Comparison of ENCODE assay signal across 11 cellular contexts in genomic region chr15:89998923-89999675, GRCh38. TPM values are rescaled to one million over a fixed set of nuclear protein-coding genes. Genes with fewer than 3 reads are reported as not detected.
DNase-seq lines count a peak whose midpoint lies in the region; ATAC-seq, FAIRE-seq and TF ChIP-seq lines count a peak whose summit lies in the region.
"Had no signal": no experiment of that assay in that cellular context is flagged by ENCODE, and none has a peak within 500 bp of the region (broad histone marks: within the 10 kb centered on the region; RNA-seq: fewer than 3 reads in every experiment).

No MANE protein-coding gene starts in this region.

- H2AFZ ChIP-seq in endothelial cell of umbilical vein (ENCODE audit: low read depth, low read length) (no peak overlapping the region), osteoblast (ENCODE audit: low read length) (no peak overlapping the region)

- no peak for TF ChIP-seq CTCF in Panc1 (IDR thresholded peaks at IDR 0.05)
- no peak for TF ChIP-seq CTCF in endothelial cell of umbilical vein (IDR thresholded peaks at IDR 0.05; ENCODE audit: extremely low read depth in 1 of 2, insufficient read depth in 1 of 2, low read depth in 1 of 2, low read length in 2 of 2)
- no peak for TF ChIP-seq CTCF in osteoblast (IDR thresholded peaks at IDR 0.05; ENCODE audit: extremely low read depth, low read depth, low read length)

- no peaks in the 10 kb centered on the region for H3K9me3 ChIP-seq in Panc1 (ENCODE audit: control insufficient read depth, insufficient read depth, low read depth, low read length)
- no peaks in the 10 kb centered on the region for H3K9me3 ChIP-seq in endothelial cell of umbilical vein (replicated peaks; ENCODE audit: control insufficient read depth, insufficient read depth, low read length)
- no peaks in the 10 kb centered on the region for H3K9me3 ChIP-seq in osteoblast (ENCODE audit: low read depth, low read length)
- H3K9me3 ChIP-seq: MG63 had no signal

- peak overlapping the region; percentile 97 for H3K4me2 ChIP-seq in endothelial cell of umbilical vein (ENCODE audit: insufficient read depth, low read length)
- H3K4me2 ChIP-seq in osteoblast (ENCODE audit: insufficient read depth, low read length): peak overlapping the region; percentile 95

- no TSS peak for BruUV-seq in Panc1 (replicated peaks; lab: Mats Ljungman, UMichigan)
- no TSS peak for BruUV-seq in endothelial cell of umbilical vein (replicated peaks; lab: Mats Ljungman, UMichigan)

- ATAC-seq in Panc1 (no peak), HG03457 (IDR thresholded peaks at IDR 0.05; ENCODE audit: unreplicated experiment) (no peak)

- POLR2A ChIA-PET in Panc1 (lab: Charles Lee): no interaction called here
- POLR2A ChIA-PET in endothelial cell of umbilical vein (lab: Charles Lee): no interaction called here

- no peaks in the 10 kb centered on the region for H3K27me3 ChIP-seq in Panc1 (ENCODE audit: control insufficient read depth, insufficient read depth, low read length)
- H3K27me3 ChIP-seq in endothelial cell of umbilical vein (ENCODE audit: control insufficient read depth in 2 of 2, insufficient read depth in 2 of 2, low read length in 2 of 2): no peaks in the 10 kb centered on the region
- peaks cover 4% of the 10 kb centered on the region for H3K27me3 ChIP-seq in osteoblast (ENCODE audit: insufficient read depth, low read length)

- DNase-seq in NCI-H510A treated with DMSO at 0.1 percent for 48 hours (lab: John Stamatoyannopoulos, UW) (peak; percentile 47), NCI-H510A (lab: John Stamatoyannopoulos, UW) (no peak), Panc1 (ENCODE audit: low read depth, low spot score) (no peak), endothelial cell of umbilical vein (ENCODE audit: low read depth, low spot score) (no peak), osteoblast (ENCODE audit: insufficient read length, low spot score, missing footprints) (no peak), DMS153 (lab: John Stamatoyannopoulos, UW) (no peak), SHP77 (lab: John Stamatoyannopoulos, UW) (no peak)
- DNase-seq: activated CD4-positive, alpha-beta T cell treated with anti-CD3 and anti-CD28 coated beads, Interleukin-2, amount 50 U/mL, for 1 hour; OCI-M1 had no signal

- no peaks in the 10 kb centered on the region for H3K36me3 ChIP-seq in Panc1 (ENCODE audit: control insufficient read depth, insufficient read depth, low read length)
- H3K36me3 ChIP-seq in endothelial cell of umbilical vein (ENCODE audit: control insufficient read depth in 2 of 2, extremely low read depth in 1 of 2, insufficient read depth in 2 of 2, low read length in 2 of 2): no peaks in the 10 kb centered on the region
- no peaks in the 10 kb centered on the region for H3K36me3 ChIP-seq in osteoblast (ENCODE audit: insufficient read depth, low read length)

- H3K27ac ChIP-seq in Panc1 (ENCODE audit: low read length) (peak overlapping the region; percentile 2; the same call in 1 of the 2 replicates), endothelial cell of umbilical vein (ENCODE audit: insufficient read depth, low read depth, low read length) (no peak overlapping the region), osteoblast (ENCODE audit: low read depth, low read length) (no peak overlapping the region)

- no peaks in the 10 kb centered on the region for H4K20me1 ChIP-seq in endothelial cell of umbilical vein (replicated peaks; ENCODE audit: control insufficient read depth, extremely low read depth, insufficient read depth, low read length)
- no peaks in the 10 kb centered on the region for H4K20me1 ChIP-seq in osteoblast (ENCODE audit: insufficient read depth, low read length)

- no peak for TF ChIP-seq POLR2A in endothelial cell of umbilical vein (IDR thresholded peaks at IDR 0.05; ENCODE audit: low read depth, low read length)

- CTCF ChIA-PET in Panc1 (lab: Charles Lee): interaction anchor here (0.6 kb wide), 1 partner anchor 76 kb away, joined by 5 read pairs; no protein-coding TSS in a partner anchor
- CTCF ChIA-PET in endothelial cell of umbilical vein (lab: Charles Lee): interaction anchor here (0.9 to 2.4 kb wide), 9 partner anchors 11 to 223 kb away, joined by 3 to 13 read pairs (median 5); partner anchors contain the start of gene MESP2

- peaks cover 17% of the 10 kb centered on the region for H3K79me2 ChIP-seq in endothelial cell of umbilical vein (ENCODE audit: control insufficient read depth, insufficient read depth, low read length)
- H3K79me2 ChIP-seq in osteoblast (ENCODE audit: insufficient read depth, low read length): peaks cover 17% of the 10 kb centered on the region

- H3K4me3 ChIP-seq in Panc1 (ENCODE audit: low read depth in 2 of 2, low read length in 2 of 2): no peak overlapping the region
- H3K4me3 ChIP-seq in endothelial cell of umbilical vein (replicated peaks in 1 of 3; ENCODE audit: insufficient read depth in 1 of 3, low read depth in 1 of 3, low read length in 3 of 3): no peak overlapping the region
- peak overlapping the region; percentile 86 for H3K4me3 ChIP-seq in osteoblast (ENCODE audit: insufficient read depth, low read length)

- no peaks in the 10 kb centered on the region for H3K9me1 ChIP-seq in endothelial cell of umbilical vein (replicated peaks; ENCODE audit: control insufficient read depth, extremely low read depth, insufficient read depth, low read length)

- H3K9ac ChIP-seq in endothelial cell of umbilical vein (replicated peaks; ENCODE audit: extremely low read depth, insufficient read depth, low read length): no peak overlapping the region

- dilution Hi-C loops in endothelial cell of umbilical vein (cut with MboI; ENCODE audit: extremely low pct_ligation_motif_present, low sequenced_read_pairs): no loop called here

- intact Hi-C loops in Panc1 (cut with micrococcal nuclease; ENCODE audit: unreplicated experiment) (no loop called here), endothelial cell of umbilical vein (cut with micrococcal nuclease) (loop anchor here (2.0 kb wide), 1 partner anchor 106 kb away; the partner anchor contains the start of gene AP3S2)

- peaks cover 46% of the 10 kb centered on the region for H3K4me1 ChIP-seq in Panc1 (ENCODE audit: control insufficient read depth, insufficient read depth, low read length)
- H3K4me1 ChIP-seq in endothelial cell of umbilical vein (ENCODE audit: control insufficient read depth, extremely low read depth, insufficient read depth, low read length): peaks cover 42% of the 10 kb centered on the region
- peaks cover 34% of the 10 kb centered on the region for H3K4me1 ChIP-seq in osteoblast (ENCODE audit: insufficient read depth, low read length)

- FAIRE-seq in endothelial cell of umbilical vein (lab: Jason Lieb, UNC): peak; percentile 21

- in situ Hi-C loops in Panc1 (cut with HindIII; ENCODE audit: low pct_unique_long_range_greater_than_20kb, low sequenced_read_pairs): no loop called here

TF ChIP-seq in endothelial cell of umbilical vein, 7 proteins besides CTCF, POLR2A, EP300 and RAD21:
- TF ChIP-seq JUN (IDR thresholded peaks at IDR 0.05; ENCODE audit: borderline replicate concordance, insufficient read depth, insufficient read length, low read depth): no peak
- no peak for TF ChIP-seq FOS (IDR thresholded peaks at IDR 0.05; ENCODE audit: borderline replicate concordance, insufficient read depth, low read length)
- no peak for TF ChIP-seq EZH2 (IDR thresholded peaks at IDR 0.05; ENCODE audit: borderline replicate concordance, low read depth, low read length, severe bottlenecking)
- TF ChIP-seq GATA2 (IDR thresholded peaks at IDR 0.05; ENCODE audit: insufficient read depth, insufficient read length, low read depth, low read length): no peak
- TF ChIP-seq MYC (IDR thresholded peaks at IDR 0.05; ENCODE audit: low read depth, low read length): no peak
- TF ChIP-seq MAX (IDR thresholded peaks at IDR 0.05; ENCODE audit: insufficient read depth, insufficient read length): no peak
- no peak for TF ChIP-seq POLR2AphosphoS5 (IDR thresholded peaks at IDR 0.05; ENCODE audit: insufficient read depth, low read depth, low read length)
TF ChIP-seq in endothelial cell of umbilical vein: peak in this region for 0.

RNA-seq across cellular contexts. Expression of gene ZNF710, which starts 2.0 kb away (rescaled TPM):
- total RNA-seq in Panc1 (2021; ENCODE audit: unreplicated experiment) (15.8 TPM), endothelial cell of umbilical vein (31.8 and 32.4 TPM in 2 replicates), osteoblast (10.3 and 10.9 TPM in 2 replicates)
- 14.2 TPM for polyA plus RNA-seq in Panc1 (2012; ENCODE audit: insufficient read length)
- 8.9 and 9.2 TPM in 2 replicates for polyA plus RNA-seq in endothelial cell of umbilical vein
- 7.3 and 7.6 TPM in 2 replicates for polyA plus RNA-seq in endothelial cell of umbilical vein (2011; cell fraction: cytosol; rRNA removed)
- 14.7 and 15.4 TPM in 2 replicates for polyA plus RNA-seq in endothelial cell of umbilical vein (2011; cell fraction: nucleus; rRNA removed)
- polyA plus RNA-seq in endothelial cell of umbilical vein (2012): 13.5 and 14.2 TPM in 2 replicates
- polyA minus RNA-seq in endothelial cell of umbilical vein: 13.1 and 14.1 TPM in 2 replicates
- polyA minus RNA-seq in endothelial cell of umbilical vein (2011; cell fraction: cytosol; rRNA and poly(A)+ RNA removed): 5.4 TPM
- 11.5 and 14.6 TPM in 2 replicates for polyA minus RNA-seq in endothelial cell of umbilical vein (2011; cell fraction: nucleus; rRNA and poly(A)+ RNA removed)
